In genomic region chr2:235498556-235499305, GRCh38 we compare ENCODE assay signal across 16 cellular contexts. TPM values are rescaled to one million over a fixed set of nuclear protein-coding genes. Genes with fewer than 3 reads are reported as not detected.
DNase-seq lines count a peak whose midpoint lies in the region; ATAC-seq, FAIRE-seq and TF ChIP-seq lines count a peak whose summit lies in the region.
"Had no signal": no experiment of that assay in that cellular context is flagged by ENCODE, and none has a peak within 500 bp of the region (broad histone marks: within the 10 kb centered on the region; RNA-seq: fewer than 3 reads in every experiment).

No MANE protein-coding gene starts in this region.

- H3K79me2 ChIP-seq in KMS-11 (ENCODE audit: insufficient read depth, low read depth) = peaks cover 82% of the 10 kb centered on the region
- peaks cover 8 to 89% of the 10 kb centered on the region in 2 experiments for H3K79me2 ChIP-seq in H1 (ENCODE audit: control insufficient read depth in 1 of 2, insufficient read depth in 2 of 2, low read length in 2 of 2)

- no peaks in the 10 kb centered on the region for H3K36me3 Mint-ChIP-seq in nephron progenitor cell (ENCODE audit: low read depth)

- no peak overlapping the region for H3K56ac ChIP-seq in H1 (replicated peaks; ENCODE audit: insufficient read length, low read depth, low read length)

- H2BK20ac ChIP-seq in H1 (ENCODE audit: low read length) = no peak overlapping the region

- H4K91ac ChIP-seq in H1 (replicated peaks; ENCODE audit: insufficient read length, low read length) = no peak overlapping the region

- H3K27ac ChIP-seq in KMS-11 (peak overlapping the region; percentile 86), H1 (ENCODE audit: low read depth, low read length) (no peak overlapping the region)

- no peak overlapping the region for H2AFZ ChIP-seq in KMS-11 (ENCODE audit: low read depth)
- no peak overlapping the region for H2AFZ ChIP-seq in H1 (ENCODE audit: low read length)

- no peak for TF ChIP-seq POLR2A in H1 (IDR thresholded peaks at IDR 0.05; ENCODE audit: control extremely low read depth in 1 of 2, low read depth in 2 of 2, low read length in 2 of 2)

- no peak for ATAC-seq in activated CD4-positive, CD25-positive, alpha-beta regulatory T cell treated with anti-CD3 and anti-CD28 coated beads, Interleukin-2, amount 50 U/mL, for 24 hours
- no peak for ATAC-seq in HG03439 (IDR thresholded peaks at IDR 0.05; ENCODE audit: unreplicated experiment)
- ATAC-seq: activated T-cell treated with anti-CD3 and anti-CD28 coated beads, Interleukin-2, amount 50 U/mL, for 72 hours had no signal

- no peaks in the 10 kb centered on the region for H3K27me3 ChIP-seq in KMS-11 (ENCODE audit: insufficient read depth, low read depth)
- H3K27me3 ChIP-seq in H1 (replicated peaks in 1 of 4; ENCODE audit: control insufficient read depth in 3 of 4, extremely low read depth in 1 of 4, insufficient read depth in 3 of 4, low read length in 3 of 4) = peaks cover 0 to 9% (median 5%) of the 10 kb centered on the region in 4 experiments; a peak in 4 of 7 replicates
- H3K27me3 ChIP-seq: dorsolateral prefrontal cortex, tibial nerve had no signal

- H3K18ac ChIP-seq in H1 (ENCODE audit: extremely low read depth, low read length) = no peak overlapping the region

- H2BK15ac ChIP-seq in H1 (ENCODE audit: low read length) = 0 out of 2 replicates have a peak overlapping the region, but pooled peaks have one; percentile 40

- TF ChIP-seq CTCF in KMS-11 (conservative IDR thresholded peaks at IDR 0.05; ENCODE audit: low read depth, low read length) (no peak), H1 (IDR thresholded peaks at IDR 0.05; ENCODE audit: control extremely low read depth in 1 of 3, insufficient read depth in 1 of 3, low read depth in 1 of 3, low read length in 3 of 3) (peak; percentile 42 to 48 (median 46)), nephron progenitor cell (IDR thresholded peaks at IDR 0.05) (no peak)

- no peak for FAIRE-seq in H1 (lab: Jason Lieb, UNC)
- FAIRE-seq: keratinocyte had no signal

- POLR2A ChIA-PET in H1 (lab: Charles Lee; ENCODE audit: partially characterized antibody) = interaction anchor here (1.5 kb wide), 1 partner anchor 18 kb away, joined by 4 read pairs; no protein-coding TSS in a partner anchor

- peak; percentile 64 for DNase-seq in ELF-1 (ENCODE audit: low read depth, low spot score)
- DNase-seq in H1 (ENCODE audit: low read depth in 1 of 2, low spot score in 2 of 2) = no peak
- DNase-seq in nephron progenitor cell = peak; percentile 48
- DNase-seq in SKM-1 treated with dmso at 0.1 percent for 144 hours (lab: John Stamatoyannopoulos, UW; ENCODE audit: unreplicated experiment) = no peak
- no peak for DNase-seq in midbrain (lab: John Stamatoyannopoulos, UW)
- DNase-seq: activated CD4-positive, alpha-beta T cell treated with anti-CD3 and anti-CD28 coated beads, Interleukin-2, amount 10 ng/mL, durations not matched to agents 7 days and 5 days; activated T-cell treated with anti-CD3 and anti-CD28 coated beads, Interleukin-2, amount 50 U/mL, for 72 hours; dorsolateral prefrontal cortex; NCI-H2081; stimulated activated CD4-positive, alpha-beta T cell treated with anti-CD3 and anti-CD28 coated beads, Interleukin-15, amount 100 ng/mL, for 24 hours had no signal

- TF ChIP-seq RAD21 in H1 (IDR thresholded peaks at IDR 0.05 in 1 of 2, conservative IDR thresholded peaks at IDR 0.05 in 1 of 2; ENCODE audit: low read depth in 2 of 2, low read length in 2 of 2) = peak; percentile 63 to 76

- H4K8ac ChIP-seq in H1 (ENCODE audit: extremely low read depth, insufficient read depth, low read length) = no peak overlapping the region; the same call in 1 of the 2 replicates

- no peaks in the 10 kb centered on the region for H3K9me3 ChIP-seq in H1 (ENCODE audit: insufficient read depth in 2 of 2, low read depth in 1 of 2, low read length in 1 of 2)
- H3K9me3 ChIP-seq: tibial nerve had no signal

- H3K27ac Mint-ChIP-seq in nephron progenitor cell = peak overlapping the region; percentile 78
- H3K27ac Mint-ChIP-seq: activated CD4-positive, alpha-beta T cell treated with anti-CD3 and anti-CD28 coated beads, Interleukin-2, amount 10 ng/mL, durations not matched to agents 7 days and 5 days; activated T-cell treated with anti-CD3 and anti-CD28 coated beads, Interleukin-2, amount 50 U/mL, for 72 hours had no signal

- CTCF ChIA-PET in H1 (lab: Charles Lee; ENCODE audit: partially characterized antibody) = interaction anchor here (0.5 to 10.6 kb wide), 23 partner anchors 10 to 1663 kb away, joined by 3 to 83 read pairs (median 4); no protein-coding TSS in a partner anchor

- peaks cover 5% of the 10 kb centered on the region for H3K27me3 Mint-ChIP-seq in nephron progenitor cell (ENCODE audit: low read depth, poor library complexity)

- H3K4me3 ChIP-seq in KMS-11 (IDR thresholded peaks at IDR 0.05; ENCODE audit: insufficient read depth, low read depth, low read length) = no peak overlapping the region
- no peak overlapping the region for H3K4me3 ChIP-seq in H1 (ENCODE audit: extremely low read depth in 1 of 4, insufficient read depth in 2 of 4, low read depth in 3 of 4, low read length in 4 of 4)
- H3K4me3 ChIP-seq: tibial nerve had no signal

- H3K4me2 ChIP-seq in KMS-11 (peak overlapping the region; percentile 78), H1 (ENCODE audit: insufficient read depth in 1 of 2, low read depth in 2 of 2, low read length in 2 of 2) (no peak overlapping the region)

- H2BK120ac ChIP-seq in H1 (replicated peaks; ENCODE audit: low read depth, low read length) = no peak overlapping the region

- H3K4me3 Mint-ChIP-seq in nephron progenitor cell = peak overlapping the region; percentile 32
- H3K4me3 Mint-ChIP-seq: activated CD4-positive, alpha-beta T cell treated with anti-CD3 and anti-CD28 coated beads, Interleukin-2, amount 10 ng/mL, durations not matched to agents 7 days and 5 days; activated T-cell treated with anti-CD3 and anti-CD28 coated beads, Interleukin-2, amount 50 U/mL, for 72 hours had no signal

- H3K79me1 ChIP-seq in H1 (ENCODE audit: low read depth, low read length) = peaks cover 25% of the 10 kb centered on the region

- H2BK5ac ChIP-seq in H1 (ENCODE audit: low read depth, low read length) = no peak overlapping the region

- no peak overlapping the region for H3K4ac ChIP-seq in H1 (replicated peaks; ENCODE audit: insufficient read length, low read depth, low read length)

- H3K14ac ChIP-seq in H1 (ENCODE audit: insufficient read length) = no peak overlapping the region

- H3K36me3 ChIP-seq in KMS-11 (ENCODE audit: insufficient read depth) (no peaks in the 10 kb centered on the region), H1 (ENCODE audit: control insufficient read depth in 2 of 4, insufficient read depth in 4 of 4, low read length in 3 of 4) (no peaks in the 10 kb centered on the region)
- H3K36me3 ChIP-seq: tibial nerve had no signal

- no peak overlapping the region for H2AK5ac ChIP-seq in H1 (ENCODE audit: low read depth, low read length)

- no peak overlapping the region for H3K23ac ChIP-seq in H1 (ENCODE audit: insufficient read length)

- H3K4me1 ChIP-seq in KMS-11 (ENCODE audit: low read depth, poor library complexity, severe bottlenecking) (peaks cover 79% of the 10 kb centered on the region), H1 (replicated peaks in 1 of 4; ENCODE audit: control insufficient read depth in 3 of 4, insufficient read depth in 4 of 4, low read length in 3 of 4) (peaks cover 22 to 56% (median 32%) of the 10 kb centered on the region in 4 experiments)

- peaks cover 9% of the 10 kb centered on the region; the same call in 1 of the 2 replicates for H3K23me2 ChIP-seq in H1 (ENCODE audit: low read depth, low read length)

- no peaks in the 10 kb centered on the region for H3K9me3 Mint-ChIP-seq in nephron progenitor cell
- H3K9me3 Mint-ChIP-seq: activated CD4-positive, alpha-beta T cell treated with anti-CD3 and anti-CD28 coated beads, Interleukin-2, amount 10 ng/mL, durations not matched to agents 7 days and 5 days; activated T-cell treated with anti-CD3 and anti-CD28 coated beads, Interleukin-2, amount 50 U/mL, for 72 hours had no signal

- H2BK12ac ChIP-seq in H1 (ENCODE audit: low read depth, low read length) = peak overlapping the region; percentile 60; the same call in 1 of the 2 replicates

- no peak overlapping the region for H4K5ac ChIP-seq in H1 (ENCODE audit: insufficient read length, low read depth, low read length)

- H3K4me1 Mint-ChIP-seq in nephron progenitor cell = peaks cover 82% of the 10 kb centered on the region

- H4K20me1 ChIP-seq in KMS-11 (ENCODE audit: insufficient read depth) (no peaks in the 10 kb centered on the region), H1 (replicated peaks in 1 of 2; ENCODE audit: control insufficient read depth in 1 of 2, insufficient read depth in 2 of 2, low read length in 2 of 2) (peaks cover 26 to 45% of the 10 kb centered on the region in 2 experiments)

- WGBS in H1 (ENCODE audit: extremely low coverage in 1 of 2, insufficient coverage in 1 of 2, insufficient read length in 1 of 2, insufficient replicate concordance in 2 of 2, low coverage in 1 of 2, low lambda C conversion rate in 2 of 2, missing lambda C conversion rate in 1 of 2), 2 experiments = 87% methylated on average over 20 of the region's 21 CpGs; no CpG with 5 or more reads in 1 of the 2 experiments

- TF ChIP-seq EP300 in H1 (IDR thresholded peaks at IDR 0.05; ENCODE audit: borderline replicate concordance in 1 of 2, low read depth in 2 of 2, low read length in 2 of 2) = no peak

- H3K9ac ChIP-seq in KMS-11 = no peak overlapping the region
- no peak overlapping the region for H3K9ac ChIP-seq in H1 (replicated peaks in 1 of 4; ENCODE audit: extremely low read depth in 1 of 4, low read depth in 3 of 4, low read length in 3 of 4)

TF ChIP-seq in H1, 55 proteins besides CTCF, POLR2A, EP300 and RAD21:
- TF ChIP-seq RNF2 (IDR thresholded peaks at IDR 0.05; ENCODE audit: borderline replicate concordance, low read depth, low read length, missing control alignments, poor library complexity, severe bottlenecking) = no peak

RNA-seq across cellular contexts. Expression of gene AGAP1, which starts 4.9 kb away (rescaled TPM):
- 39.4 and 40.5 TPM in 2 replicates for total RNA-seq in H1 (2021; fragmentation: NEBNext Ultra II Directional; extraction: Animal tissue kit (Norgen Biotek cat#: 25700))
- polyA plus RNA-seq in H1 (2011; rRNA removed) = 18.1 and 19.4 TPM in 2 replicates
- 16.7 TPM for polyA plus RNA-seq in H1 (2011; cell fraction: cytosol; rRNA removed)
- polyA plus RNA-seq in H1 (2011; cell fraction: nucleus; rRNA removed) = 35.0 TPM
- 14.0 to 20.9 TPM (median 18.1 TPM) in 4 replicates for polyA plus RNA-seq in H1 (2012, experiment 1 of 2)
- 7.8 TPM for polyA plus RNA-seq in H1 (2012, experiment 2 of 2)
- polyA plus RNA-seq in H1 (2013, experiment 1 of 2) = 15.0 TPM
- polyA plus RNA-seq in H1 (2013, experiment 2 of 2) = 14.7 TPM
- polyA minus RNA-seq in H1 (2011; rRNA and poly(A)+ RNA removed) = 84.6 and 95.9 TPM in 2 replicates
- 24.8 TPM for polyA minus RNA-seq in H1 (2011; cell fraction: cytosol; rRNA and poly(A)+ RNA removed)
- 90.8 TPM for polyA minus RNA-seq in H1 (2011; cell fraction: nucleus; rRNA and poly(A)+ RNA removed)
- total RNA-seq: OCI-LY7 had no signal

Comparison
In these comparisons a context has a peak if more than half of its experiments do, and no peak if none do; other contexts are left out.
1. DNase-seq: peak in ELF-1 (single experiment) and nephron progenitor cell (single experiment); none in H1 (0 of 2), SKM-1 treated with dmso at 0.1 percent for 144 hours (single experiment) and midbrain (single experiment).
2. CTCF ChIP-seq: peak in H1 (3 of 3); none in KMS-11 (single experiment) and nephron progenitor cell (single experiment).